ENCODE assay signal across 9 cellular contexts in the genomic region with DNA sequence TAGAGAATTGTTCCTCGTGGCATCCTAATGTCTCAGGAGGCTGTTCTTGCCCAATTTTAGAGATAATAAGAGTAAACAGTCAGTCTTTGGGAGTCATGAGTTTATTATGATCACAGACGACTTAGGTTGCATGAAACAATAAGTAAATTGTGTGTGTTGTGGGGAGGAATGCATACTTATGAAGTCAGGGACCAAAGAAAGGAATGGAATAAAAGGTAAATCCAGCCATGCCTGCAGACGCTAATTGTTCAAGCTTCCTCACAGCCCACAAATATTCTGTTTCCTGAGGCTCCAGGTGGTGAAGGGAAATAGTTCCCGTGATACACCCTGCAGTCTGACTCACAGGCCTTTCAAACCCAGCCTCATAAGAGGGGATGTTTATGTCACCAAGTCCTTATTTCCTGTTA. TPM values are rescaled to one million over a fixed set of nuclear protein-coding genes. Genes with fewer than 3 reads are reported as not detected.
DNase-seq lines count a peak whose midpoint lies in the region; ATAC-seq lines count a peak whose summit lies in the region.
"Had no signal": no experiment of that assay in that cellular context is flagged by ENCODE, and none has a peak within 500 bp of the region (broad histone marks: within the 10 kb centered on the region; RNA-seq: fewer than 3 reads in every experiment).

No MANE protein-coding gene starts in this region.

- H3K4me1 ChIP-seq in CD4-positive, alpha-beta memory T cell (ENCODE audit: insufficient read depth, low read length): peaks cover 12% of the 10 kb centered on the region
- H3K4me1 ChIP-seq in HUES64 (ENCODE audit: insufficient read depth, low read length): peaks cover 8% of the 10 kb centered on the region; the same call in 1 of the 2 replicates

- intact Hi-C loops in CD4-positive, alpha-beta memory T cell (cut with micrococcal nuclease): no loop called here

- H3K4me3 ChIP-seq in CD4-positive, alpha-beta memory T cell (ENCODE audit: low read length in 2 of 2): peak overlapping the region in 1 of 2 donors; percentile 58
- peak overlapping the region; percentile 72 for H3K4me3 ChIP-seq in HUES64 (ENCODE audit: low read length)

- CTCF ChIA-PET in CD4-positive, alpha-beta memory T cell (lab: Charles Lee; ENCODE audit: partially characterized antibody): interaction anchor here (0.6 to 0.8 kb wide), 3 partner anchors 10 to 33 kb away, joined by 3 read pairs; no protein-coding TSS in a partner anchor

- H3K9me3 Mint-ChIP-seq in CD4-positive, alpha-beta memory T cell: peaks cover 0 to 2% (median 0%) of the 10 kb centered on the region in 8 donors
- H3K9me3 Mint-ChIP-seq in activated naive CD4-positive, alpha-beta T cell treated with anti-CD3 and anti-CD28 coated beads, Interleukin-2, amount 50 U/mL, for 72 hours: no peaks in the 10 kb centered on the region

- no peaks in the 10 kb centered on the region for H3K9me3 ChIP-seq in CD4-positive, alpha-beta memory T cell (ENCODE audit: control insufficient read depth in 1 of 2, low read length in 2 of 2)
- H3K9me3 ChIP-seq in HUES64 (ENCODE audit: insufficient read depth, low read depth, low read length): no peaks in the 10 kb centered on the region

- no peaks in the 10 kb centered on the region for H3K36me3 Mint-ChIP-seq in CD4-positive, alpha-beta memory T cell
- H3K36me3 Mint-ChIP-seq in activated naive CD4-positive, alpha-beta T cell treated with anti-CD3 and anti-CD28 coated beads, Interleukin-2, amount 50 U/mL, for 72 hours: peaks cover 0 to 12% of the 10 kb centered on the region in 2 donors

- H3K4me3 Mint-ChIP-seq in CD4-positive, alpha-beta memory T cell: peak overlapping the region; percentile 71 to 84 (median 81)

- DNase-seq in CD4-positive, alpha-beta memory T cell: peak in 1 of 5 donors; percentile 21
- no peak for DNase-seq in activated naive CD4-positive, alpha-beta T cell treated with anti-CD3 and anti-CD28 coated beads, Interleukin-2, amount 50 U/mL, for 72 hours (ENCODE audit: low spot score in 2 of 2)
- DNase-seq in islet precursor cell (peak; percentile 85), NCI-H446 treated with DMSO at 0.1 percent for 48 hours (lab: John Stamatoyannopoulos, UW) (no peak)
- no peak for DNase-seq in activated CD4-positive, alpha-beta T cell treated with anti-CD3 and anti-CD28 coated beads, Interleukin-2, amount 50 U/mL, for 48 hours

- peaks cover 3 to 20% (median 14%) of the 10 kb centered on the region in 4 donors for H3K4me1 Mint-ChIP-seq in CD4-positive, alpha-beta memory T cell

- H3K9ac ChIP-seq in HUES64 (ENCODE audit: low read depth, low read length): no peak overlapping the region

- no peaks in the 10 kb centered on the region for H3K36me3 ChIP-seq in CD4-positive, alpha-beta memory T cell (ENCODE audit: insufficient read depth, low read length)
- no peaks in the 10 kb centered on the region for H3K36me3 ChIP-seq in HUES64 (ENCODE audit: insufficient read depth, low read length)

- POLR2A ChIA-PET in CD4-positive, alpha-beta memory T cell (lab: Charles Lee; ENCODE audit: partially characterized antibody): interaction anchor here (0.8 to 1.4 kb wide), 3 partner anchors 13 to 52 kb away, joined by 3 to 4 read pairs (median 4); no protein-coding TSS in a partner anchor

- 32% methylated on average over 4 of the region's 4 CpGs for WGBS in HUES64

- no peaks in the 10 kb centered on the region for H3K27me3 ChIP-seq in CD4-positive, alpha-beta memory T cell (ENCODE audit: insufficient read depth, low read length)
- peaks cover 28% of the 10 kb centered on the region for H3K27me3 ChIP-seq in HUES64 (ENCODE audit: insufficient read depth, low read length)

- peak overlapping the region in 4 of 7 donors; percentile 30 to 72 (median 54) for H3K27ac Mint-ChIP-seq in CD4-positive, alpha-beta memory T cell
- peak overlapping the region in 1 of 2 donors; percentile 6 for H3K27ac Mint-ChIP-seq in activated naive CD4-positive, alpha-beta T cell treated with anti-CD3 and anti-CD28 coated beads, Interleukin-2, amount 50 U/mL, for 72 hours
- H3K27ac Mint-ChIP-seq: dendritic cell treated with granulocyte-macrophage colony-stimulating factor and Interleukin-4, amounts not matched to agents 40 ng/mL and 50 ng/mL, for 4 days had no signal

- no peak overlapping the region for H3K27ac ChIP-seq in CD4-positive, alpha-beta memory T cell (ENCODE audit: low read depth, low read length)
- H3K27ac ChIP-seq in HUES64 (ENCODE audit: low read depth, low read length): no peak overlapping the region

- peak; percentile 55 to 67 for ATAC-seq in activated naive CD4-positive, alpha-beta T cell treated with anti-CD3 and anti-CD28 coated beads, Interleukin-2, amount 50 U/mL, for 72 hours
- ATAC-seq in HG03442 (IDR thresholded peaks at IDR 0.05; ENCODE audit: unreplicated experiment) (no peak), HG03108 (IDR thresholded peaks at IDR 0.05; ENCODE audit: unreplicated experiment) (no peak)

- H3K27me3 Mint-ChIP-seq in CD4-positive, alpha-beta memory T cell: peaks cover 16 to 24% of the 10 kb centered on the region in 2 donors

RNA-seq across cellular contexts. Expression of a gene that starts 0.9 kb away (rescaled TPM):
- total RNA-seq in CD4-positive, alpha-beta memory T cell: under 1 TPM; 0.44 to 0.49 TPM
- polyA plus RNA-seq in CD4-positive, alpha-beta memory T cell: under 1 TPM in 1 of 2 donors, not detected in 1; 0.55 TPM
- 0.55 TPM for polyA plus RNA-seq in HUES64 (2013, experiment 1 of 2)
- polyA plus RNA-seq in HUES64 (2013, experiment 2 of 2): 0.51 TPM
- 1 to 10 TPM in 1 of 2 donors, under 1 TPM in 1; 0.32 to 1.4 TPM for total RNA-seq in activated naive CD4-positive, alpha-beta T cell treated with anti-CD3 and anti-CD28 coated beads, Interleukin-2, amount 50 U/mL, for 72 hours

RNA-seq across cellular contexts. Expression of a gene that starts 44.5 kb away (rescaled TPM):
- total RNA-seq in CD4-positive, alpha-beta memory T cell: not detected
- not detected for polyA plus RNA-seq in CD4-positive, alpha-beta memory T cell
- polyA plus RNA-seq in HUES64 (2013, experiment 1 of 2): 1.5 TPM
- 1.2 TPM for polyA plus RNA-seq in HUES64 (2013, experiment 2 of 2)
- not detected for total RNA-seq in activated naive CD4-positive, alpha-beta T cell treated with anti-CD3 and anti-CD28 coated beads, Interleukin-2, amount 50 U/mL, for 72 hours

RNA-seq across cellular contexts. Expression of a gene that starts 49.4 kb away (rescaled TPM):
- 1 to 10 TPM; 6.0 to 7.5 TPM for total RNA-seq in CD4-positive, alpha-beta memory T cell
- polyA plus RNA-seq in CD4-positive, alpha-beta memory T cell: 1 to 10 TPM in 1 of 2 donors, under 1 TPM in 1; 0.46 to 1.5 TPM
- polyA plus RNA-seq in HUES64 (2013, experiment 1 of 2): 1.2 TPM
- polyA plus RNA-seq in HUES64 (2013, experiment 2 of 2): 2.0 TPM
- total RNA-seq in activated naive CD4-positive, alpha-beta T cell treated with anti-CD3 and anti-CD28 coated beads, Interleukin-2, amount 50 U/mL, for 72 hours: 1 to 10 TPM; 2.1 to 3.2 TPM

Comparison
In these comparisons a context has a peak if more than half of its experiments do, and no peak if none do; other contexts are left out.
1. ATAC-seq: peak in activated naive CD4-positive, alpha-beta T cell treated with anti-CD3 and anti-CD28 coated beads, Interleukin-2, amount 50 U/mL, for 72 hours (2 of 2); none in HG03442 (single experiment) and HG03108 (single experiment).